Comparison of ENCODE assay signal across 16 cellular contexts in the genomic region with DNA sequence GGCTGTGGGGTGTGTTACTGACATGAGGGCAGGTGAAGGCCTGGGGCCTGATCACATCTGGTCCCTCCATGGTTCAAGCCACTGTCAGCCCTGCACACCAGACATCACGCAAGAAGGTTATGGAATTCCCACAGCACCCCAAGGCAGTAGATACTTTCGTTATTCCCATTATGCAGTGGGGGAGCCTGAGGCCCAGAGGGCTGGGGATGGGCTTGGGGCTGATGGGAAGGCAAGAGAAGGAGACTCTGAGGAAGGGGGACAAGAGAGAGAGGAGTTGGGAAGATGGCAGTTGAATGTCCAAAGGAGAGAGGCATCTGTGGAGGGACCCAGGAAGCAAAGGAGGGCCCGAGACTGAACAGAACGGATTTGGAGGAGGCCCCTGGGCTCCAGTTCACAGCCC.
"Had no signal": no experiment of that assay in that cellular context is flagged by ENCODE, and none has a peak within 500 bp of the region (broad histone marks: within the 10 kb centered on the region; RNA-seq: fewer than 3 reads in every experiment).

No MANE protein-coding gene starts in this region.

- H3K4me3 Mint-ChIP-seq: activated CD8-positive, alpha-beta memory T cell treated with anti-CD3 and anti-CD28 coated beads, Interleukin-2, amount 10 ng/mL, durations not matched to agents 7 days and 5 days; activated T-cell treated with anti-CD3 and anti-CD28 coated beads, Interleukin-2, amount 50 U/mL, for 72 hours; immature natural killer cell; mesothelial cell of epicardium had no signal

- H3K4me1 ChIP-seq: lower lobe of right lung, psoas muscle had no signal

- H3K4me3 ChIP-seq: lower lobe of right lung, psoas muscle, sigmoid colon, suprapubic skin, upper lobe of left lung had no signal

- H3K9me3 ChIP-seq: lower lobe of right lung, psoas muscle, sigmoid colon, suprapubic skin, upper lobe of left lung had no signal

- DNase-seq: activated CD4-positive, alpha-beta T cell treated with anti-CD3 and anti-CD28 coated beads, Interleukin-2, amount 50 U/mL, for 1 hour; activated CD8-positive, alpha-beta memory T cell treated with anti-CD3 and anti-CD28 coated beads, Interleukin-2, amount 10 ng/mL, durations not matched to agents 7 days and 5 days; activated naive CD4-positive, alpha-beta T cell; activated T-cell treated with anti-CD3 and anti-CD28 coated beads, Interleukin-2, amount 50 U/mL, for 72 hours; cerebellar nuclear complex; dermis blood vessel endothelial cell; immature natural killer cell; lower lobe of right lung; nucleus accumbens; psoas muscle; sigmoid colon; stimulated activated CD4-positive, alpha-beta T cell treated with anti-CD3 and anti-CD28 coated beads, Interleukin-2, amount 100 ng/mL, for 24 hours; stimulated activated naive CD4-positive, alpha-beta T cell treated with Interleukin-2 at 50 U/mL for 16 hours; upper lobe of left lung had no signal

- H3K27me3 Mint-ChIP-seq: activated CD8-positive, alpha-beta memory T cell treated with anti-CD3 and anti-CD28 coated beads, Interleukin-2, amount 10 ng/mL, durations not matched to agents 7 days and 5 days had no signal

- H3K27ac Mint-ChIP-seq: activated T-cell treated with anti-CD3 and anti-CD28 coated beads, Interleukin-2, amount 50 U/mL, for 72 hours; mesothelial cell of epicardium had no signal

- H3K27ac ChIP-seq: lower lobe of right lung, psoas muscle, sigmoid colon, suprapubic skin, upper lobe of left lung had no signal

- ATAC-seq: activated CD8-positive, alpha-beta memory T cell treated with anti-CD3 and anti-CD28 coated beads, Interleukin-2, amount 10 ng/mL, durations not matched to agents 7 days and 5 days; lower lobe of right lung; psoas muscle had no signal

- H3K27me3 ChIP-seq: sigmoid colon, suprapubic skin, upper lobe of left lung had no signal

- H3K9me3 Mint-ChIP-seq: activated T-cell treated with anti-CD3 and anti-CD28 coated beads, Interleukin-2, amount 50 U/mL, for 72 hours; immature natural killer cell; mesothelial cell of epicardium had no signal
